1 cellular context compared by ENCODE assay signal in the genomic region with DNA sequence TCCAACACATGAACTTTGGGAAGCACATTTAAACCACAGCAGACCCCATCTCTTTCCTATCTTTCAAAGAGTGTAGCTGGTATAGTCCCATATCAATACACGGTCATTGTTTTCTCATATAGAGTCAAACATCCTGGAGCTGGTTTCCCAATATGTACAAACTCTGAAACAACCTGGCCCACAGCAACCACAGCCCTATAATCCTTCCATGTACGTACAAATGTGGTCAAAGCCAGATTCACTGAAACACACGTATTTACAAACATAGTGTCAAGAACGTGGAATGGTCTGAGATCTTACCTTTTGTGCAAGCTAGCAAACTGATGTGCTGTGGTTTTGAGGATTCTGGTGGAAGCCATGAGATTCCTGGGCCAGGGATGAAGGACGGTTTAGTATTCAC.
TF ChIP-seq lines count a peak whose summit lies in the region.

No MANE protein-coding gene starts in this region.

TF ChIP-seq in HepG2, 621 proteins besides CTCF, POLR2A, EP300 and RAD21 (continued from another document):
- TF ChIP-seq, protein P1, sequence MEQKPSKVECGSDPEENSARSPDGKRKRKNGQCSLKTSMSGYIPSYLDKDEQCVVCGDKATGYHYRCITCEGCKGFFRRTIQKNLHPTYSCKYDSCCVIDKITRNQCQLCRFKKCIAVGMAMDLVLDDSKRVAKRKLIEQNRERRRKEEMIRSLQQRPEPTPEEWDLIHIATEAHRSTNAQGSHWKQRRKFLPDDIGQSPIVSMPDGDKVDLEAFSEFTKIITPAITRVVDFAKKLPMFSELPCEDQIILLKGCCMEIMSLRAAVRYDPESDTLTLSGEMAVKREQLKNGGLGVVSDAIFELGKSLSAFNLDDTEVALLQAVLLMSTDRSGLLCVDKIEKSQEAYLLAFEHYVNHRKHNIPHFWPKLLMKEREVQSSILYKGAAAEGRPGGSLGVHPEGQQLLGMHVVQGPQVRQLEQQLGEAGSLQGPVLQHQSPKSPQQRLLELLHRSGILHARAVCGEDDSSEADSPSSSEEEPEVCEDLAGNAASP (CRISPR knock-in tag; IDR thresholded peaks at IDR 0.05; ENCODE audit: borderline replicate concordance) = no peak
- TF ChIP-seq TAF15 (IDR thresholded peaks at IDR 0.05; ENCODE audit: low read depth, low read length, poor library complexity, severe bottlenecking) (no peak), GATAD2A (CRISPR knock-in tag; IDR thresholded peaks at IDR 0.05) (peak; percentile 42), ZBTB42 (CRISPR knock-in tag; IDR thresholded peaks at IDR 0.05) (no peak), ZBTB20 (CRISPR knock-in tag; IDR thresholded peaks at IDR 0.05; ENCODE audit: borderline replicate concordance, low read depth) (no peak), ZFYVE20 (CRISPR knock-in tag; IDR thresholded peaks at IDR 0.05; ENCODE audit: borderline replicate concordance, low read depth) (no peak), ZNF142 (CRISPR knock-in tag; IDR thresholded peaks at IDR 0.05) (no peak), FOXA1 (IDR thresholded peaks at IDR 0.05) (no peak), FOXA1 (CRISPR knock-in tag; IDR thresholded peaks at IDR 0.05) (peak; percentile 65; the same call in 1 of the 2 replicates), CEBPB (IDR thresholded peaks at IDR 0.05; ENCODE audit: borderline replicate concordance, low read depth, low read length) (peak; percentile 68; the same call in 1 of the 2 replicates), ZFP36L1 (CRISPR knock-in tag; IDR thresholded peaks at IDR 0.05) (0 out of 2 replicates have a peak, but pooled peaks have one; percentile 11), HMG20A (CRISPR knock-in tag; IDR thresholded peaks at IDR 0.05; ENCODE audit: borderline replicate concordance) (no peak; the same call in 1 of the 2 replicates), SP140L (CRISPR knock-in tag; IDR thresholded peaks at IDR 0.05; ENCODE audit: borderline replicate concordance) (no peak), ZNF296 (CRISPR knock-in tag; conservative IDR thresholded peaks at IDR 0.05) (no peak), ZNF7 (CRISPR knock-in tag; IDR thresholded peaks at IDR 0.05) (no peak), GABPB1 (CRISPR knock-in tag; IDR thresholded peaks at IDR 0.05) (no peak), ZNF792 (CRISPR knock-in tag; IDR thresholded peaks at IDR 0.05) (no peak), HOXA5 (CRISPR knock-in tag; IDR thresholded peaks at IDR 0.05) (no peak)
- TF ChIP-seq, protein P2, sequence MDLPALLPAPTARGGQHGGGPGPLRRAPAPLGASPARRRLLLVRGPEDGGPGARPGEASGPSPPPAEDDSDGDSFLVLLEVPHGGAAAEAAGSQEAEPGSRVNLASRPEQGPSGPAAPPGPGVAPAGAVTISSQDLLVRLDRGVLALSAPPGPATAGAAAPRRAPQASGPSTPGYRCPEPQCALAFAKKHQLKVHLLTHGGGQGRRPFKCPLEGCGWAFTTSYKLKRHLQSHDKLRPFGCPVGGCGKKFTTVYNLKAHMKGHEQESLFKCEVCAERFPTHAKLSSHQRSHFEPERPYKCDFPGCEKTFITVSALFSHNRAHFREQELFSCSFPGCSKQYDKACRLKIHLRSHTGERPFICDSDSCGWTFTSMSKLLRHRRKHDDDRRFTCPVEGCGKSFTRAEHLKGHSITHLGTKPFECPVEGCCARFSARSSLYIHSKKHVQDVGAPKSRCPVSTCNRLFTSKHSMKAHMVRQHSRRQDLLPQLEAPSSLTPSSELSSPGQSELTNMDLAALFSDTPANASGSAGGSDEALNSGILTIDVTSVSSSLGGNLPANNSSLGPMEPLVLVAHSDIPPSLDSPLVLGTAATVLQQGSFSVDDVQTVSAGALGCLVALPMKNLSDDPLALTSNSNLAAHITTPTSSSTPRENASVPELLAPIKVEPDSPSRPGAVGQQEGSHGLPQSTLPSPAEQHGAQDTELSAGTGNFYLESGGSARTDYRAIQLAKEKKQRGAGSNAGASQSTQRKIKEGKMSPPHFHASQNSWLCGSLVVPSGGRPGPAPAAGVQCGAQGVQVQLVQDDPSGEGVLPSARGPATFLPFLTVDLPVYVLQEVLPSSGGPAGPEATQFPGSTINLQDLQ (CRISPR knock-in tag; IDR thresholded peaks at IDR 0.05) = no peak
- TF ChIP-seq, protein P3, sequence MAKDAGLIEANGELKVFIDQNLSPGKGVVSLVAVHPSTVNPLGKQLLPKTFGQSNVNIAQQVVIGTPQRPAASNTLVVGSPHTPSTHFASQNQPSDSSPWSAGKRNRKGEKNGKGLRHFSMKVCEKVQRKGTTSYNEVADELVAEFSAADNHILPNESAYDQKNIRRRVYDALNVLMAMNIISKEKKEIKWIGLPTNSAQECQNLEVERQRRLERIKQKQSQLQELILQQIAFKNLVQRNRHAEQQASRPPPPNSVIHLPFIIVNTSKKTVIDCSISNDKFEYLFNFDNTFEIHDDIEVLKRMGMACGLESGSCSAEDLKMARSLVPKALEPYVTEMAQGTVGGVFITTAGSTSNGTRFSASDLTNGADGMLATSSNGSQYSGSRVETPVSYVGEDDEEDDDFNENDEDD (CRISPR knock-in tag; IDR thresholded peaks at IDR 0.05; ENCODE audit: borderline replicate concordance) = no peak
TF ChIP-seq in HepG2: peak in this region for 12.
